26 cellular contexts compared by ENCODE assay signal in genomic region chr19:9875796-9876195, GRCh38.
"Had no signal": no experiment of that assay in that cellular context is flagged by ENCODE, and none has a peak within 500 bp of the region (broad histone marks: within the 10 kb centered on the region; RNA-seq: fewer than 3 reads in every experiment).

No MANE protein-coding gene starts in this region.

- H3K27me3 ChIP-seq: adrenal gland had no signal

- H3K9me3 ChIP-seq: adrenal gland had no signal

- ATAC-seq: activated CD4-positive, alpha-beta T cell treated with anti-CD3 and anti-CD28 coated beads for 36 hours; activated CD8-positive, alpha-beta T cell treated with anti-CD3 and anti-CD28 coated beads for 36 hours; activated T-cell treated with anti-CD3 and anti-CD28 coated beads, Interleukin-2, amount 50 U/mL, for 72 hours; K562; T-cell had no signal

- H3K36me3 ChIP-seq: adrenal gland had no signal

- H3K36me3 Mint-ChIP-seq: T-cell had no signal

- H3K27me3 Mint-ChIP-seq: activated CD4-positive, alpha-beta T cell treated with anti-CD3 and anti-CD28 coated beads for 36 hours; activated CD8-positive, alpha-beta T cell treated with anti-CD3 and anti-CD28 coated beads for 36 hours; T-cell had no signal

- FAIRE-seq: bronchial epithelial cell had no signal

- H3K27ac ChIP-seq: adrenal gland, SK-N-MC, VCaP had no signal

- DNase-seq: activated CD4-positive, alpha-beta T cell treated with anti-CD3 and anti-CD28 coated beads for 36 hours; activated CD4-positive, alpha-beta T cell treated with anti-CD3 and anti-CD28 coated beads, Interleukin-2, amount 50 U/mL, for 1 hour; activated CD8-positive, alpha-beta memory T cell treated with anti-CD3 and anti-CD28 coated beads, Interleukin-2, amount 50 U/mL, for 4 hours; activated CD8-positive, alpha-beta T cell treated with anti-CD3 and anti-CD28 coated beads for 36 hours; activated gamma-delta T cell treated with Interleukin-2 at 50 U/mL for 16 hours; activated naive CD4-positive, alpha-beta T cell treated with anti-CD3 and anti-CD28 coated beads, Interleukin-2, amount 50 U/mL, for 16 hours; activated naive CD8-positive, alpha-beta T cell treated with anti-CD3 and anti-CD28 coated beads, Interleukin-2, amount 10 ng/mL, durations not matched to agents 7 days and 5 days; activated T-cell treated with anti-CD3 and anti-CD28 coated beads, Interleukin-2, amount 50 U/mL, for 72 hours; adrenal gland; anterior cingulate cortex; central memory CD4-positive, alpha-beta T cell; Karpas-422; NCI-H1048; NCI-H146; NCI-H1930; NCI-H2171 treated with DMSO at 0.1 percent for 48 hours; NCI-H226; NCI-H526; NCI-H774; T-cell; T-helper 2 cell had no signal

- H3K27ac Mint-ChIP-seq: activated CD4-positive, alpha-beta T cell treated with anti-CD3 and anti-CD28 coated beads for 36 hours; activated CD8-positive, alpha-beta T cell treated with anti-CD3 and anti-CD28 coated beads for 36 hours; activated naive CD8-positive, alpha-beta T cell treated with anti-CD3 and anti-CD28 coated beads, Interleukin-2, amount 10 ng/mL, durations not matched to agents 7 days and 5 days; activated T-cell treated with anti-CD3 and anti-CD28 coated beads, Interleukin-2, amount 50 U/mL, for 72 hours; activated T-helper 2 cell treated with anti-CD3 and anti-CD28 coated beads, Interferon-gamma antibody, Interleukin-2, Interleukin-4, amounts not matched to agents 10 μg/mL and 5 μg/mL and 100 μg/mL, durations not matched to agents 14 hours and 24 hours and 36 hours had no signal

- H3K9me3 Mint-ChIP-seq: activated CD8-positive, alpha-beta T cell treated with anti-CD3 and anti-CD28 coated beads for 36 hours; activated naive CD8-positive, alpha-beta T cell treated with anti-CD3 and anti-CD28 coated beads, Interleukin-2, amount 10 ng/mL, durations not matched to agents 7 days and 5 days; activated T-cell treated with anti-CD3 and anti-CD28 coated beads, Interleukin-2, amount 50 U/mL, for 72 hours; activated T-helper 2 cell treated with anti-CD3 and anti-CD28 coated beads, Interferon-gamma antibody, Interleukin-2, Interleukin-4, amounts not matched to agents 10 μg/mL and 5 μg/mL and 100 μg/mL, durations not matched to agents 14 hours and 24 hours and 36 hours; T-cell had no signal

- H3K4me3 ChIP-seq: adrenal gland, K562, SK-N-MC had no signal

- H3K4me3 Mint-ChIP-seq: activated CD4-positive, alpha-beta T cell treated with anti-CD3 and anti-CD28 coated beads for 36 hours; activated CD8-positive, alpha-beta T cell treated with anti-CD3 and anti-CD28 coated beads for 36 hours; activated naive CD8-positive, alpha-beta T cell treated with anti-CD3 and anti-CD28 coated beads, Interleukin-2, amount 10 ng/mL, durations not matched to agents 7 days and 5 days; activated T-cell treated with anti-CD3 and anti-CD28 coated beads, Interleukin-2, amount 50 U/mL, for 72 hours; T-cell had no signal

- H3K4me1 ChIP-seq: adrenal gland had no signal
